Comparison of ENCODE assay signal across 9 cellular contexts in the genomic region with DNA sequence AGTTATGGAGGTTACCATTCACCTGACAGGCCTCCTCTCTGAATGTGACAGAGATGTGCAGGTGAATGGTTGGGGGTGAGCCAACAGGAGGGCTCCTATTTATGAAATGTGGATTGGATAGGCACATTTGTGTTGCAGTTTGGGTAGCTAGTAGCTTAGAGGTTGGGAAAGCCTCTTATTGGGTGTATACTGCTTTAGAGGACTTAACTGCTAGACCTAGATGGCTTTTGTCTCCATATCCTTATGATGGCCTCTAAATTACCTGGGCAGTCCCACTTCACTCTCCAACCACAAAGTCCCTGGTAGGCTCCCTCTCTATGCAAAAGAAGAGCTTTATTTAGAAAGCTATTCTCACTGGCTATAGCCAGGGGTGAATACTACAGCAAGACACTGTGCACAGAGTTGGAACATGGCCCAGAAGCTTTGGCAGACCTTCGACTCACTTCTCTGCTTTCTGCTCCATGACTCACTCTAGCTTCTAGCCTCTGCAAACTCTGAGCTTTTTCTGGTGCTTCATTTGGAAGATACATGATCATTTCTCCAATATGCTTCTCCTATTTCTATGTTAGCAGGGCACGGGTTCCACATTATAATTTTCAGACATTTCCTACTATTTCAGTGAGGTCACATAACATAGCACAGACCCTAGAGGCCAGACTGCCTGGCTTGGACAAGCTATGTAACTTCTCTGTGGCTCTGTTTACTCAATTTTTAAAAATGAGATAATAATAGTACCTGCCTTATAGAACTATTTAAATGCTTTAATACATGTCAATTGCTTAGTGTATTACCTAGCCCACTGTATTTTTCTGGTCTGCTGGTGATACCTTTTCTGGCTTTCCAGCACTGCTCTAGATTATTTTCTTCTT. TPM values are rescaled to one million over a fixed set of nuclear protein-coding genes. Genes with fewer than 3 reads are reported as not detected.
DNase-seq lines count a peak whose midpoint lies in the region; ATAC-seq and TF ChIP-seq lines count a peak whose summit lies in the region.
"Had no signal": no experiment of that assay in that cellular context is flagged by ENCODE, and none has a peak within 500 bp of the region (broad histone marks: within the 10 kb centered on the region; RNA-seq: fewer than 3 reads in every experiment).

No MANE protein-coding gene starts in this region.

- H3K27ac ChIP-seq in brain microvascular endothelial cell (no peak overlapping the region), urinary bladder (ENCODE audit: low read depth) (peak overlapping the region; percentile 2)
- H3K27ac ChIP-seq in CD4-positive, alpha-beta memory T cell (ENCODE audit: low read depth, low read length), result no peak overlapping the region

- intact Hi-C loops in activated naive CD4-positive, alpha-beta T cell treated with anti-CD3 and anti-CD28 coated beads for 36 hours (cut with micrococcal nuclease), result no loop called here
- intact Hi-C loops in CD4-positive, alpha-beta memory T cell (cut with micrococcal nuclease), result no loop called here

- H3K9me3 ChIP-seq in CD4-positive, alpha-beta memory T cell (ENCODE audit: control insufficient read depth in 1 of 2, low read length in 2 of 2), result no peaks in the 10 kb centered on the region

- H3K27me3 ChIP-seq in brain microvascular endothelial cell (replicated peaks), result no peaks in the 10 kb centered on the region
- H3K27me3 ChIP-seq in CD4-positive, alpha-beta memory T cell (ENCODE audit: insufficient read depth, low read length), result no peaks in the 10 kb centered on the region

- H3K36me3 Mint-ChIP-seq in activated naive CD4-positive, alpha-beta T cell treated with anti-CD3 and anti-CD28 coated beads for 36 hours (ENCODE audit: low read depth), result no peaks in the 10 kb centered on the region
- H3K36me3 Mint-ChIP-seq in activated naive CD4-positive, alpha-beta T cell treated with anti-CD3 and anti-CD28 coated beads, Interleukin-2, amount 10 ng/mL, durations not matched to agents 7 days and 5 days, result peaks cover 11% of the 10 kb centered on the region
- H3K36me3 Mint-ChIP-seq in CD4-positive, alpha-beta memory T cell, result no peaks in the 10 kb centered on the region
- H3K36me3 Mint-ChIP-seq in effector memory CD8-positive, alpha-beta T cell (ENCODE audit: insufficient read depth), result no peaks in the 10 kb centered on the region
- H3K36me3 Mint-ChIP-seq: CD4-positive, CD25-positive, alpha-beta regulatory T cell had no signal

- WGBS in urinary bladder, result 20% methylated on average over 2 of the region's 2 CpGs

- no peak overlapping the region for H3K4me3 ChIP-seq in brain microvascular endothelial cell (ENCODE audit: low read depth, low read length)
- no peak overlapping the region for H3K4me3 ChIP-seq in urinary bladder (ENCODE audit: low read depth, low read length)
- H3K4me3 ChIP-seq in CD4-positive, alpha-beta memory T cell (ENCODE audit: low read length in 2 of 2), result no peak overlapping the region

- H3K4me1 Mint-ChIP-seq in activated naive CD4-positive, alpha-beta T cell treated with anti-CD3 and anti-CD28 coated beads for 36 hours (ENCODE audit: low read depth), result peaks cover 12% of the 10 kb centered on the region
- peaks cover 18% of the 10 kb centered on the region for H3K4me1 Mint-ChIP-seq in activated naive CD4-positive, alpha-beta T cell treated with anti-CD3 and anti-CD28 coated beads, Interleukin-2, amount 10 ng/mL, durations not matched to agents 7 days and 5 days
- H3K4me1 Mint-ChIP-seq in CD4-positive, alpha-beta memory T cell, result peaks cover 0 to 11% (median 8%) of the 10 kb centered on the region in 4 donors
- peaks cover 3 to 7% of the 10 kb centered on the region in 2 donors for H3K4me1 Mint-ChIP-seq in effector memory CD8-positive, alpha-beta T cell (ENCODE audit: low read depth in 2 of 2)

- POLR2A ChIA-PET in CD4-positive, alpha-beta memory T cell (lab: Charles Lee; ENCODE audit: partially characterized antibody), result interaction anchor here (0.8 kb wide), 1 partner anchor 29 kb away, joined by 3 read pairs; no protein-coding TSS in a partner anchor

- H3K9me3 Mint-ChIP-seq in activated naive CD4-positive, alpha-beta T cell treated with anti-CD3 and anti-CD28 coated beads for 36 hours, result no peaks in the 10 kb centered on the region
- H3K9me3 Mint-ChIP-seq in activated naive CD4-positive, alpha-beta T cell treated with anti-CD3 and anti-CD28 coated beads, Interleukin-2, amount 10 ng/mL, durations not matched to agents 7 days and 5 days, result no peaks in the 10 kb centered on the region
- peaks cover 0 to 1% (median 0%) of the 10 kb centered on the region in 8 donors for H3K9me3 Mint-ChIP-seq in CD4-positive, alpha-beta memory T cell
- H3K9me3 Mint-ChIP-seq in effector memory CD8-positive, alpha-beta T cell, result no peaks in the 10 kb centered on the region

- TF ChIP-seq CTCF in brain microvascular endothelial cell (IDR thresholded peaks at IDR 0.05; ENCODE audit: low read depth, low read length, missing control alignments), result no peak

- CTCF ChIA-PET in activated naive CD4-positive, alpha-beta T cell treated with anti-CD3 and anti-CD28 coated beads for 36 hours (lab: Charles Lee), result no interaction called here
- CTCF ChIA-PET in activated naive CD4-positive, alpha-beta T cell treated with anti-CD3 and anti-CD28 coated beads, Interleukin-2, amount 10 ng/mL, durations not matched to agents 7 days and 5 days (lab: Charles Lee), result no interaction called here
- CTCF ChIA-PET in CD4-positive, alpha-beta memory T cell (lab: Charles Lee; ENCODE audit: partially characterized antibody), result no interaction called here

- H3K27me3 Mint-ChIP-seq in activated naive CD4-positive, alpha-beta T cell treated with anti-CD3 and anti-CD28 coated beads for 36 hours (ENCODE audit: low read depth), result no peaks in the 10 kb centered on the region
- H3K27me3 Mint-ChIP-seq in activated naive CD4-positive, alpha-beta T cell treated with anti-CD3 and anti-CD28 coated beads, Interleukin-2, amount 10 ng/mL, durations not matched to agents 7 days and 5 days, result peaks cover 16% of the 10 kb centered on the region
- H3K27me3 Mint-ChIP-seq in CD4-positive, alpha-beta memory T cell, result peaks cover 0 to 1% of the 10 kb centered on the region in 2 donors
- H3K27me3 Mint-ChIP-seq in effector memory CD8-positive, alpha-beta T cell, result peaks cover 0 to 6% of the 10 kb centered on the region in 2 donors

- peak; percentile 22 for DNase-seq in activated naive CD4-positive, alpha-beta T cell treated with anti-CD3 and anti-CD28 coated beads for 36 hours
- DNase-seq in activated naive CD4-positive, alpha-beta T cell treated with anti-CD3 and anti-CD28 coated beads, Interleukin-2, amount 10 ng/mL, durations not matched to agents 7 days and 5 days, result no peak
- DNase-seq in brain microvascular endothelial cell (peak; percentile 83), kidney glomerular epithelial cell (lab: John Stamatoyannopoulos, UW) (peak; percentile 25), germinal center (ENCODE audit: low spot score) (no peak)
- DNase-seq in CD4-positive, alpha-beta memory T cell, result no peak
- no peak for DNase-seq in effector memory CD8-positive, alpha-beta T cell
- DNase-seq: CD4-positive, CD25-positive, alpha-beta regulatory T cell had no signal

- H3K4me3 Mint-ChIP-seq in activated naive CD4-positive, alpha-beta T cell treated with anti-CD3 and anti-CD28 coated beads for 36 hours, result no peak overlapping the region
- H3K4me3 Mint-ChIP-seq in activated naive CD4-positive, alpha-beta T cell treated with anti-CD3 and anti-CD28 coated beads, Interleukin-2, amount 10 ng/mL, durations not matched to agents 7 days and 5 days, result no peak overlapping the region
- H3K4me3 Mint-ChIP-seq in CD4-positive, alpha-beta memory T cell, result no peak overlapping the region
- H3K4me3 Mint-ChIP-seq in effector memory CD8-positive, alpha-beta T cell, result no peak overlapping the region
- H3K4me3 Mint-ChIP-seq: CD4-positive, CD25-positive, alpha-beta regulatory T cell had no signal

- H3K4me1 ChIP-seq in urinary bladder (ENCODE audit: insufficient read depth), result no peaks in the 10 kb centered on the region
- H3K4me1 ChIP-seq in CD4-positive, alpha-beta memory T cell (ENCODE audit: insufficient read depth, low read length), result no peaks in the 10 kb centered on the region

- in situ Hi-C loops in brain microvascular endothelial cell (cut with HindIII; ENCODE audit: low pct_ligation_motif_present, low sequenced_read_pairs), result no loop called here

- H3K36me3 ChIP-seq in brain microvascular endothelial cell (replicated peaks) (no peaks in the 10 kb centered on the region), urinary bladder (ENCODE audit: insufficient read depth) (no peaks in the 10 kb centered on the region)
- H3K36me3 ChIP-seq in CD4-positive, alpha-beta memory T cell (ENCODE audit: insufficient read depth, low read length), result no peaks in the 10 kb centered on the region

- no peak for ATAC-seq in effector memory CD8-positive, alpha-beta T cell (replicated peaks)

- no peak overlapping the region for H3K27ac Mint-ChIP-seq in activated naive CD4-positive, alpha-beta T cell treated with anti-CD3 and anti-CD28 coated beads for 36 hours
- H3K27ac Mint-ChIP-seq in activated naive CD4-positive, alpha-beta T cell treated with anti-CD3 and anti-CD28 coated beads, Interleukin-2, amount 10 ng/mL, durations not matched to agents 7 days and 5 days, result no peak overlapping the region
- H3K27ac Mint-ChIP-seq in CD4-positive, alpha-beta memory T cell, result peak overlapping the region in 2 of 7 donors; percentile 25 to 53
- H3K27ac Mint-ChIP-seq in effector memory CD8-positive, alpha-beta T cell, result peak overlapping the region in 1 of 2 donors; percentile 16
- H3K27ac Mint-ChIP-seq: CD4-positive, CD25-positive, alpha-beta regulatory T cell had no signal

RNA-seq across cellular contexts. Expression of gene VGLL1, which starts 6.0 kb away (rescaled TPM):
- not detected for total RNA-seq in activated naive CD4-positive, alpha-beta T cell treated with anti-CD3 and anti-CD28 coated beads for 36 hours
- total RNA-seq in urinary bladder, result 7.5 TPM
- 6.6 TPM for polyA plus RNA-seq in urinary bladder
- total RNA-seq in CD4-positive, alpha-beta memory T cell, result not detected
- not detected for polyA plus RNA-seq in CD4-positive, alpha-beta memory T cell
- total RNA-seq: CD4-positive, CD25-positive, alpha-beta regulatory T cell had no signal
- polyA plus RNA-seq: CD4-positive, CD25-positive, alpha-beta regulatory T cell had no signal

RNA-seq across cellular contexts. Expression of gene HTATSF1, which starts 28.6 kb away (rescaled TPM):
- total RNA-seq in activated naive CD4-positive, alpha-beta T cell treated with anti-CD3 and anti-CD28 coated beads for 36 hours, result 10 to 100 TPM; 38.9 to 40.4 TPM
- total RNA-seq in urinary bladder, result 52.5 TPM
- polyA plus RNA-seq in urinary bladder, result 49.5 TPM
- 10 to 100 TPM; 31.6 to 34.7 TPM for total RNA-seq in CD4-positive, alpha-beta memory T cell
- 10 to 100 TPM; 70.4 to 82.1 TPM for polyA plus RNA-seq in CD4-positive, alpha-beta memory T cell

RNA-seq across cellular contexts. Expression of gene BRS3, which starts 38.2 kb away (rescaled TPM):
- not detected for total RNA-seq in activated naive CD4-positive, alpha-beta T cell treated with anti-CD3 and anti-CD28 coated beads for 36 hours
- total RNA-seq in urinary bladder, result not detected
- 0.10 TPM for polyA plus RNA-seq in urinary bladder
- not detected for total RNA-seq in CD4-positive, alpha-beta memory T cell
- polyA plus RNA-seq in CD4-positive, alpha-beta memory T cell, result not detected
- total RNA-seq: CD4-positive, CD25-positive, alpha-beta regulatory T cell had no signal
- polyA plus RNA-seq: CD4-positive, CD25-positive, alpha-beta regulatory T cell had no signal

Comparison
In these comparisons a context has a peak if more than half of its experiments do, and no peak if none do; other contexts are left out.
1. DNase-seq: peak in activated naive CD4-positive, alpha-beta T cell treated with anti-CD3 and anti-CD28 coated beads for 36 hours (single experiment), brain microvascular endothelial cell (single experiment) and kidney glomerular epithelial cell (single experiment); none in activated naive CD4-positive, alpha-beta T cell treated with anti-CD3 and anti-CD28 coated beads, Interleukin-2, amount 10 ng/mL, durations not matched to agents 7 days and 5 days (single experiment), germinal center (single experiment), CD4-positive, alpha-beta memory T cell (0 of 5) and effector memory CD8-positive, alpha-beta T cell (0 of 3).